In genomic region chr2:218444692-218445357, GRCh38 we compare ENCODE assay signal across 1 cellular context.
TF ChIP-seq lines count a peak whose summit lies in the region.

No MANE protein-coding gene starts in this region.

TF ChIP-seq in HepG2, 621 proteins besides CTCF, POLR2A, EP300 and RAD21 (continued from another document and continues in another):
- TF ChIP-seq AGO1 (IDR thresholded peaks at IDR 0.05; ENCODE audit: low read depth, low read length, poor library complexity, severe bottlenecking), result no peak
- TF ChIP-seq RNF2 (conservative IDR thresholded peaks at IDR 0.05; ENCODE audit: low read depth), result no peak
- TF ChIP-seq ZNF652 (CRISPR knock-in tag; IDR thresholded peaks at IDR 0.05; ENCODE audit: borderline replicate concordance, low read depth), result peak; percentile 32; the same call in 1 of the 2 replicates
- peak; percentile 92 for TF ChIP-seq ZSCAN29 (CRISPR knock-in tag; conservative IDR thresholded peaks at IDR 0.05)
- peak; percentile 100 for TF ChIP-seq TARDBP (CRISPR knock-in tag; IDR thresholded peaks at IDR 0.05)
- peak; percentile 24; the same call in 1 of the 2 replicates for TF ChIP-seq ZXDC (CRISPR knock-in tag; IDR thresholded peaks at IDR 0.05)
- no peak for TF ChIP-seq RELA (CRISPR knock-in tag; IDR thresholded peaks at IDR 0.05)
- no peak for TF ChIP-seq MZF1 (CRISPR knock-in tag; IDR thresholded peaks at IDR 0.05; ENCODE audit: borderline replicate concordance)
- TF ChIP-seq, protein P1, sequence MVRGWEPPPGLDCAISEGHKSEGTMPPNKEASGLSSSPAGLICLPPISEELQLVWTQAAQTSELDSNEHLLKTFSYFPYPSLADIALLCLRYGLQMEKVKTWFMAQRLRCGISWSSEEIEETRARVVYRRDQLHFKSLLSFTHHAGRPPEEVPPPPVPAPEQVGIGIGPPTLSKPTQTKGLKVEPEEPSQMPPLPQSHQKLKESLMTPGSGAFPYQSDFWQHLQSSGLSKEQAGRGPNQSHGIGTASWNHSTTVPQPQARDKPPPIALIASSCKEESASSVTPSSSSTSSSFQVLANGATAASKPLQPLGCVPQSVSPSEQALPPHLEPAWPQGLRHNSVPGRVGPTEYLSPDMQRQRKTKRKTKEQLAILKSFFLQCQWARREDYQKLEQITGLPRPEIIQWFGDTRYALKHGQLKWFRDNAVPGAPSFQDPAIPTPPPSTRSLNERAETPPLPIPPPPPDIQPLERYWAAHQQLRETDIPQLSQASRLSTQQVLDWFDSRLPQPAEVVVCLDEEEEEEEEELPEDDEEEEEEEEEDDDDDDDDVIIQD (CRISPR knock-in tag; IDR thresholded peaks at IDR 0.05; ENCODE audit: low read depth), result peak; percentile 75; the same call in 1 of the 2 replicates
- TF ChIP-seq HCFC1 (IDR thresholded peaks at IDR 0.05; ENCODE audit: low read depth, low read length), result no peak
- peak; percentile 91; the same call in 1 of the 2 replicates for TF ChIP-seq SPEN (CRISPR knock-in tag; IDR thresholded peaks at IDR 0.05; ENCODE audit: low read depth)
- TF ChIP-seq, protein P2, sequence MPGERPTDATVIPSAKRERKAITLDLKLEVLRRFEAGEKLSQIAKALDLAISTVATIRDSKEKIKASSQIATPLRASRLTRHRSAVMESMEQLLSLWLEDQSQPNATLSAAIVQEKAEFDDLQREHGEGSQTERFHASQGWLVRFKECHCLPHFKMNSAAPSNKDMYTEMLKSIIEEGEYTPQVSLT (CRISPR knock-in tag; IDR thresholded peaks at IDR 0.05; ENCODE audit: borderline replicate concordance, low read depth), result no peak
- peak; percentile 93 for TF ChIP-seq SKI (IDR thresholded peaks at IDR 0.05; ENCODE audit: partially characterized antibody)
- TF ChIP-seq CREM (IDR thresholded peaks at IDR 0.05), result peak; percentile 85; the same call in 1 of the 2 replicates
- TF ChIP-seq CREM (CRISPR knock-in tag; IDR thresholded peaks at IDR 0.05), result no peak
- TF ChIP-seq, protein P3, sequence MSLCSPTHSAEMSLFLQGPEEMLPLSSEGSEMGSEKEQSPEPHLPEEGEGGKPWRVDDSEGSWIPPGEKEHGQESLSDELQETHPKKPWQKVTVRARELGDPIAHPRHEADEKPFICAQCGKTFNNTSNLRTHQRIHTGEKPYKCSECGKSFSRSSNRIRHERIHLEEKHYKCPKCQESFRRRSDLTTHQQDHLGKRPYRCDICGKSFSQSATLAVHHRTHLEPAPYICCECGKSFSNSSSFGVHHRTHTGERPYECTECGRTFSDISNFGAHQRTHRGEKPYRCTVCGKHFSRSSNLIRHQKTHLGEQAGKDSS (CRISPR knock-in tag; IDR thresholded peaks at IDR 0.05; ENCODE audit: borderline replicate concordance, low read depth), result peak; percentile 86; the same call in 1 of the 2 replicates
- TF ChIP-seq ZNF225 (CRISPR knock-in tag; IDR thresholded peaks at IDR 0.05), result no peak
- TF ChIP-seq ZNF274 (CRISPR knock-in tag; IDR thresholded peaks at IDR 0.05), result no peak
- no peak; the same call in 1 of the 2 replicates for TF ChIP-seq KDM5A (IDR thresholded peaks at IDR 0.05; ENCODE audit: borderline replicate concordance, low read length)
- peak; percentile 99 for TF ChIP-seq PHF21A (CRISPR knock-in tag; IDR thresholded peaks at IDR 0.05)
- TF ChIP-seq HIC2 (CRISPR knock-in tag; IDR thresholded peaks at IDR 0.05; ENCODE audit: low read depth), result peak; percentile 99
- no peak for TF ChIP-seq NFE2L1 (CRISPR knock-in tag; IDR thresholded peaks at IDR 0.05; ENCODE audit: borderline replicate concordance)
- no peak for TF ChIP-seq EHMT2 (IDR thresholded peaks at IDR 0.05; ENCODE audit: borderline replicate concordance, low read depth, low read length)
- TF ChIP-seq, protein P4, sequence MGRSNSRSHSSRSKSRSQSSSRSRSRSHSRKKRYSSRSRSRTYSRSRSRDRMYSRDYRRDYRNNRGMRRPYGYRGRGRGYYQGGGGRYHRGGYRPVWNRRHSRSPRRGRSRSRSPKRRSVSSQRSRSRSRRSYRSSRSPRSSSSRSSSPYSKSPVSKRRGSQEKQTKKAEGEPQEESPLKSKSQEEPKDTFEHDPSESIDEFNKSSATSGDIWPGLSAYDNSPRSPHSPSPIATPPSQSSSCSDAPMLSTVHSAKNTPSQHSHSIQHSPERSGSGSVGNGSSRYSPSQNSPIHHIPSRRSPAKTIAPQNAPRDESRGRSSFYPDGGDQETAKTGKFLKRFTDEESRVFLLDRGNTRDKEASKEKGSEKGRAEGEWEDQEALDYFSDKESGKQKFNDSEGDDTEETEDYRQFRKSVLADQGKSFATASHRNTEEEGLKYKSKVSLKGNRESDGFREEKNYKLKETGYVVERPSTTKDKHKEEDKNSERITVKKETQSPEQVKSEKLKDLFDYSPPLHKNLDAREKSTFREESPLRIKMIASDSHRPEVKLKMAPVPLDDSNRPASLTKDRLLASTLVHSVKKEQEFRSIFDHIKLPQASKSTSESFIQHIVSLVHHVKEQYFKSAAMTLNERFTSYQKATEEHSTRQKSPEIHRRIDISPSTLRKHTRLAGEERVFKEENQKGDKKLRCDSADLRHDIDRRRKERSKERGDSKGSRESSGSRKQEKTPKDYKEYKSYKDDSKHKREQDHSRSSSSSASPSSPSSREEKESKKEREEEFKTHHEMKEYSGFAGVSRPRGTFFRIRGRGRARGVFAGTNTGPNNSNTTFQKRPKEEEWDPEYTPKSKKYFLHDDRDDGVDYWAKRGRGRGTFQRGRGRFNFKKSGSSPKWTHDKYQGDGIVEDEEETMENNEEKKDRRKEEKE (IDR thresholded peaks at IDR 0.05), result no peak
- TF ChIP-seq ZNF788 (CRISPR knock-in tag; IDR thresholded peaks at IDR 0.05; ENCODE audit: borderline replicate concordance), result peak; percentile 97; the same call in 1 of the 2 replicates
- TF ChIP-seq ZC3H4 (CRISPR knock-in tag; IDR thresholded peaks at IDR 0.05; ENCODE audit: borderline replicate concordance), result no peak
- TF ChIP-seq, protein P5, sequence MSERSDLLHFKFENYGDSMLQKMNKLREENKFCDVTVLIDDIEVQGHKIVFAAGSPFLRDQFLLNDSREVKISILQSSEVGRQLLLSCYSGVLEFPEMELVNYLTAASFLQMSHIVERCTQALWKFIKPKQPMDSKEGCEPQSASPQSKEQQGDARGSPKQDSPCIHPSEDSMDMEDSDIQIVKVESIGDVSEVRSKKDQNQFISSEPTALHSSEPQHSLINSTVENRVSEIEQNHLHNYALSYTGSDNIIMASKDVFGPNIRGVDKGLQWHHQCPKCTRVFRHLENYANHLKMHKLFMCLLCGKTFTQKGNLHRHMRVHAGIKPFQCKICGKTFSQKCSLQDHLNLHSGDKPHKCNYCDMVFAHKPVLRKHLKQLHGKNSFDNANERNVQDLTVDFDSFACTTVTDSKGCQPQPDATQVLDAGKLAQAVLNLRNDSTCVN (CRISPR knock-in tag; IDR thresholded peaks at IDR 0.05; ENCODE audit: borderline replicate concordance), result peak; percentile 70; the same call in 1 of the 2 replicates
- TF ChIP-seq KAT2B (IDR thresholded peaks at IDR 0.05; ENCODE audit: borderline replicate concordance, low read depth, low read length), result no peak
- TF ChIP-seq NCOA5 (CRISPR knock-in tag; IDR thresholded peaks at IDR 0.05), result no peak
- TF ChIP-seq FIP1L1 (IDR thresholded peaks at IDR 0.05; ENCODE audit: borderline replicate concordance, insufficient read depth, low read depth, low read length), result no peak
- TF ChIP-seq ARNTL (CRISPR knock-in tag; IDR thresholded peaks at IDR 0.05), result peak; percentile 91
- 0 out of 2 replicates have a peak, but pooled peaks have one; percentile 65 for TF ChIP-seq ZNF546 (CRISPR knock-in tag; conservative IDR thresholded peaks at IDR 0.05)
- no peak for TF ChIP-seq CREB1 (IDR thresholded peaks at IDR 0.05)
- TF ChIP-seq CREB1 (CRISPR knock-in tag; IDR thresholded peaks at IDR 0.05), result peak; percentile 80
- peak; percentile 77 for TF ChIP-seq ZNF280D (CRISPR knock-in tag; IDR thresholded peaks at IDR 0.05)
- peak; percentile 81 for TF ChIP-seq ZMYM3 (CRISPR knock-in tag; IDR thresholded peaks at IDR 0.05)
- TF ChIP-seq ZNF883 (CRISPR knock-in tag; IDR thresholded peaks at IDR 0.05; ENCODE audit: not compliant biosample characterization), result no peak
- TF ChIP-seq NONO (IDR thresholded peaks at IDR 0.05), result no peak
- TF ChIP-seq NONO (CRISPR knock-in tag; conservative IDR thresholded peaks at IDR 0.05), result peak; percentile 94
- TF ChIP-seq, protein P6, sequence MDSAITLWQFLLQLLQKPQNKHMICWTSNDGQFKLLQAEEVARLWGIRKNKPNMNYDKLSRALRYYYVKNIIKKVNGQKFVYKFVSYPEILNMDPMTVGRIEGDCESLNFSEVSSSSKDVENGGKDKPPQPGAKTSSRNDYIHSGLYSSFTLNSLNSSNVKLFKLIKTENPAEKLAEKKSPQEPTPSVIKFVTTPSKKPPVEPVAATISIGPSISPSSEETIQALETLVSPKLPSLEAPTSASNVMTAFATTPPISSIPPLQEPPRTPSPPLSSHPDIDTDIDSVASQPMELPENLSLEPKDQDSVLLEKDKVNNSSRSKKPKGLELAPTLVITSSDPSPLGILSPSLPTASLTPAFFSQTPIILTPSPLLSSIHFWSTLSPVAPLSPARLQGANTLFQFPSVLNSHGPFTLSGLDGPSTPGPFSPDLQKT (CRISPR knock-in tag; IDR thresholded peaks at IDR 0.05; ENCODE audit: borderline replicate concordance), result no peak
- TF ChIP-seq ZNF607 (CRISPR knock-in tag; IDR thresholded peaks at IDR 0.05; ENCODE audit: borderline replicate concordance), result no peak
- peak; percentile 10; the same call in 1 of the 2 replicates for TF ChIP-seq ZSCAN20 (CRISPR knock-in tag; IDR thresholded peaks at IDR 0.05; ENCODE audit: borderline replicate concordance)
- no peak for TF ChIP-seq FLYWCH1 (CRISPR knock-in tag; IDR thresholded peaks at IDR 0.05)
- TF ChIP-seq NBN (conservative IDR thresholded peaks at IDR 0.05), result no peak
- TF ChIP-seq TCF7L2 (IDR thresholded peaks at IDR 0.05; ENCODE audit: low read depth, low read length), result no peak
- TF ChIP-seq, protein P7, sequence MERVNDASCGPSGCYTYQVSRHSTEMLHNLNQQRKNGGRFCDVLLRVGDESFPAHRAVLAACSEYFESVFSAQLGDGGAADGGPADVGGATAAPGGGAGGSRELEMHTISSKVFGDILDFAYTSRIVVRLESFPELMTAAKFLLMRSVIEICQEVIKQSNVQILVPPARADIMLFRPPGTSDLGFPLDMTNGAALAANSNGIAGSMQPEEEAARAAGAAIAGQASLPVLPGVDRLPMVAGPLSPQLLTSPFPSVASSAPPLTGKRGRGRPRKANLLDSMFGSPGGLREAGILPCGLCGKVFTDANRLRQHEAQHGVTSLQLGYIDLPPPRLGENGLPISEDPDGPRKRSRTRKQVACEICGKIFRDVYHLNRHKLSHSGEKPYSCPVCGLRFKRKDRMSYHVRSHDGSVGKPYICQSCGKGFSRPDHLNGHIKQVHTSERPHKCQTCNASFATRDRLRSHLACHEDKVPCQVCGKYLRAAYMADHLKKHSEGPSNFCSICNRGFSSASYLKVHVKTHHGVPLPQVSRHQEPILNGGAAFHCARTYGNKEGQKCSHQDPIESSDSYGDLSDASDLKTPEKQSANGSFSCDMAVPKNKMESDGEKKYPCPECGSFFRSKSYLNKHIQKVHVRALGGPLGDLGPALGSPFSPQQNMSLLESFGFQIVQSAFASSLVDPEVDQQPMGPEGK (CRISPR knock-in tag; IDR thresholded peaks at IDR 0.05), result peak; percentile 75
- peak; percentile 89 for TF ChIP-seq PPARG (CRISPR knock-in tag; conservative IDR thresholded peaks at IDR 0.05)
